In genomic region chr12:125083092-125083491, GRCh38 we compare ENCODE assay signal across 36 cellular contexts.
"Had no signal": no experiment of that assay in that cellular context is flagged by ENCODE, and none has a peak within 500 bp of the region (broad histone marks: within the 10 kb centered on the region; RNA-seq: fewer than 3 reads in every experiment).

No MANE protein-coding gene starts in this region.

- H3K27me3 ChIP-seq: ascending aorta, cardiac muscle cell, MG63, Peyer's patch, SJSA1 had no signal

- H3K4me1 Mint-ChIP-seq: activated CD4-positive, alpha-beta memory T cell treated with anti-CD3 and anti-CD28 coated beads, Interleukin-2, amount 10 ng/mL, durations not matched to agents 7 days and 5 days; activated CD8-positive, alpha-beta memory T cell treated with anti-CD3 and anti-CD28 coated beads, Interleukin-2, amount 10 ng/mL, durations not matched to agents 7 days and 5 days; activated naive CD4-positive, alpha-beta T cell treated with anti-CD3 and anti-CD28 coated beads, Interleukin-2, amount 50 U/mL, for 24 hours; activated naive CD8-positive, alpha-beta T cell treated with anti-CD3 and anti-CD28 coated beads, Interleukin-2, amount 10 ng/mL, durations not matched to agents 7 days and 5 days had no signal

- H3K27me3 Mint-ChIP-seq: activated CD4-positive, alpha-beta memory T cell treated with anti-CD3 and anti-CD28 coated beads, Interleukin-2, amount 10 ng/mL, durations not matched to agents 7 days and 5 days; activated CD8-positive, alpha-beta memory T cell treated with anti-CD3 and anti-CD28 coated beads, Interleukin-2, amount 10 ng/mL, durations not matched to agents 7 days and 5 days; activated naive CD4-positive, alpha-beta T cell treated with anti-CD3 and anti-CD28 coated beads, Interleukin-2, amount 50 U/mL, for 24 hours; activated naive CD8-positive, alpha-beta T cell treated with anti-CD3 and anti-CD28 coated beads, Interleukin-2, amount 10 ng/mL, durations not matched to agents 7 days and 5 days; central memory CD8-positive, alpha-beta T cell had no signal

- ATAC-seq: activated CD8-positive, alpha-beta memory T cell treated with anti-CD3 and anti-CD28 coated beads, Interleukin-2, amount 10 ng/mL, durations not matched to agents 7 days and 5 days; PC-3 had no signal

- H3K4me1 ChIP-seq: ascending aorta, Peyer's patch, SJSA1 had no signal

- DNase-seq: activated CD4-positive, alpha-beta memory T cell treated with anti-CD3 and anti-CD28 coated beads, Interleukin-2, amount 10 ng/mL, durations not matched to agents 7 days and 5 days; activated CD4-positive, alpha-beta T cell treated with anti-CD3 and anti-CD28 coated beads for 4 hours; activated CD4-positive, CD25-positive, alpha-beta regulatory T cell treated with anti-CD3 and anti-CD28 coated beads, Interleukin-2, amount 50 U/mL, for 72 hours; activated CD8-positive, alpha-beta memory T cell treated with anti-CD3 and anti-CD28 coated beads for 24 hours; activated CD8-positive, alpha-beta memory T cell treated with anti-CD3 and anti-CD28 coated beads, Interleukin-2, amount 10 ng/mL, durations not matched to agents 7 days and 5 days; activated CD8-positive, alpha-beta memory T cell treated with anti-CD3 and anti-CD28 coated beads, Interleukin-2, amount 50 U/mL, for 48 hours; activated gamma-delta T cell; activated naive CD4-positive, alpha-beta T cell treated with Interleukin-2 at 50 U/mL for 16 hours; activated naive CD8-positive, alpha-beta T cell treated with anti-CD3 and anti-CD28 coated beads, Interleukin-2, amount 10 ng/mL, durations not matched to agents 7 days and 5 days; amygdala; Kasumi-1; KG1; MG63; NCI-H1105; NCI-H1417 treated with DMSO at 0.1 percent for 48 hours; NCI-H1694 treated with DMSO at 0.1 percent for 48 hours; NCI-H2029; NCI-H2171; NCI-H510A; NCI-H526; NCI-H748 treated with DMSO at 0.1 percent for 48 hours; NK-92 treated with Interleukin-12 subunit alpha and Interleukin-12 subunit beta, amount 100 ng/mL, for 24 hours; PC-3; Peyer's patch; RPMI8226; SHP77 treated with DMSO at 0.1 percent for 48 hours; SK-N-SH had no signal

- H3K4me2 ChIP-seq: SK-N-SH had no signal

- FAIRE-seq: TTC549 had no signal

- H3K27ac Mint-ChIP-seq: activated CD4-positive, alpha-beta memory T cell treated with anti-CD3 and anti-CD28 coated beads, Interleukin-2, amount 10 ng/mL, durations not matched to agents 7 days and 5 days; activated CD8-positive, alpha-beta memory T cell treated with anti-CD3 and anti-CD28 coated beads, Interleukin-2, amount 10 ng/mL, durations not matched to agents 7 days and 5 days; activated naive CD4-positive, alpha-beta T cell treated with anti-CD3 and anti-CD28 coated beads, Interleukin-2, amount 50 U/mL, for 24 hours; activated naive CD8-positive, alpha-beta T cell treated with anti-CD3 and anti-CD28 coated beads, Interleukin-2, amount 10 ng/mL, durations not matched to agents 7 days and 5 days; activated T-helper 2 cell treated with anti-CD3 and anti-CD28 coated beads, Interferon-gamma antibody, Interleukin-2, Interleukin-4, amounts not matched to agents 10 μg/mL and 5 μg/mL and 100 μg/mL, durations not matched to agents 14 hours and 24 hours and 36 hours; T-helper 1 cell treated with Interleukin-12 subunit alpha and Interleukin-12 subunit beta and Interleukin-4 antibody, amounts not matched to agents 30 μg/mL and 1 μg/mL, for 36 hours; T-helper 2 cell treated with Interferon-gamma antibody and Interleukin-4, amounts not matched to agents 5 μg/mL and 100 μg/mL, for 36 hours had no signal

- H3K9me3 ChIP-seq: ascending aorta, MG63, Peyer's patch, SJSA1, SK-N-SH had no signal

- H3K36me3 ChIP-seq: MG63 had no signal

- H3K27ac ChIP-seq: ascending aorta, cardiac muscle cell, Peyer's patch, SJSA1 had no signal

- H3K9me3 Mint-ChIP-seq: activated CD4-positive, alpha-beta memory T cell treated with anti-CD3 and anti-CD28 coated beads, Interleukin-2, amount 10 ng/mL, durations not matched to agents 7 days and 5 days; activated naive CD4-positive, alpha-beta T cell treated with anti-CD3 and anti-CD28 coated beads, Interleukin-2, amount 50 U/mL, for 24 hours; activated naive CD8-positive, alpha-beta T cell treated with anti-CD3 and anti-CD28 coated beads, Interleukin-2, amount 10 ng/mL, durations not matched to agents 7 days and 5 days; activated T-helper 2 cell treated with anti-CD3 and anti-CD28 coated beads, Interferon-gamma antibody, Interleukin-2, Interleukin-4, amounts not matched to agents 10 μg/mL and 5 μg/mL and 100 μg/mL, durations not matched to agents 14 hours and 24 hours and 36 hours; central memory CD8-positive, alpha-beta T cell; T-helper 1 cell treated with Interleukin-12 subunit alpha and Interleukin-12 subunit beta and Interleukin-4 antibody, amounts not matched to agents 30 μg/mL and 1 μg/mL, for 36 hours; T-helper 2 cell treated with Interferon-gamma antibody and Interleukin-4, amounts not matched to agents 5 μg/mL and 100 μg/mL, for 36 hours had no signal

- H3K4me3 ChIP-seq: ascending aorta, cardiac muscle cell, MG63, Peyer's patch, SJSA1 had no signal

- H3K4me3 Mint-ChIP-seq: activated CD4-positive, alpha-beta memory T cell treated with anti-CD3 and anti-CD28 coated beads, Interleukin-2, amount 10 ng/mL, durations not matched to agents 7 days and 5 days; activated CD8-positive, alpha-beta memory T cell treated with anti-CD3 and anti-CD28 coated beads, Interleukin-2, amount 10 ng/mL, durations not matched to agents 7 days and 5 days; activated naive CD4-positive, alpha-beta T cell treated with anti-CD3 and anti-CD28 coated beads, Interleukin-2, amount 50 U/mL, for 24 hours; activated naive CD8-positive, alpha-beta T cell treated with anti-CD3 and anti-CD28 coated beads, Interleukin-2, amount 10 ng/mL, durations not matched to agents 7 days and 5 days; central memory CD8-positive, alpha-beta T cell; T-helper 1 cell treated with Interleukin-12 subunit alpha and Interleukin-12 subunit beta and Interleukin-4 antibody, amounts not matched to agents 30 μg/mL and 1 μg/mL, for 36 hours; T-helper 2 cell treated with Interferon-gamma antibody and Interleukin-4, amounts not matched to agents 5 μg/mL and 100 μg/mL, for 36 hours had no signal

- H3K9ac ChIP-seq: SK-N-SH had no signal
